21 cellular contexts compared by ENCODE assay signal in the genomic region with DNA sequence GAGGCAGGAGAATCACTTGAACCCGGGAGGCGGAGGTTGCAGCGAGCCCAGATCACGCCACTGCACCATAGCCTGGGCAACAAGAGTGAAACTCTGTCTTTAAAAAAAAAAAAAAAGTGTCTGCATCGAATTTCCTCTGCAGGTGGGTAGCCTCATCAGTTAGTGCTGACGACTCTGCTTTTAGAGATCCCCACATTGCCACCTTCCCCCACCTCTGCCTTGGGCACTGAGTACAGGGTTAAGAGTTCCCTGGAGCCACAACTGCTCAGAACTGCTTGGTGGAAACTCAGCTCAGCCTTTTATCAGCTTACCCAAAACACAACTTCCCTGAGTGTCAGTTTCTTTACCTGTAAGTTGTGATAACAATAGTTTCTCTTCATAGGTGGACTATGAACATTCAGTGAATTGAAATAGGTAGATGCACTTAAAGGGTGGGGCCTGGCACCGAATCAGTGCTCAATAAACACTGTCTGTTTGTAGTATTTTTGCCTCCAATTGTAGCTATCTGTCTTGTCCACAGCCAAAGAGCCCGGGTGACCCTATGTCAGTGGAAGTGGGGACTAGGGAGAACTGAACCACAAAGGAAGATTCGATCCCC. TPM values are rescaled to one million over a fixed set of nuclear protein-coding genes. Genes with fewer than 3 reads are reported as not detected.
DNase-seq lines count a peak whose midpoint lies in the region; ATAC-seq and TF ChIP-seq lines count a peak whose summit lies in the region.
"Had no signal": no experiment of that assay in that cellular context is flagged by ENCODE, and none has a peak within 500 bp of the region (broad histone marks: within the 10 kb centered on the region; RNA-seq: fewer than 3 reads in every experiment).

No MANE protein-coding gene starts in this region.

- H3K4me3 ChIP-seq in MM.1S (ENCODE audit: low read length) (peak overlapping the region; percentile 36), transverse colon (no peak overlapping the region)
- H3K4me3 ChIP-seq: lung, thoracic aorta had no signal

- peaks cover 1% of the 10 kb centered on the region for H3K36me3 Mint-ChIP-seq in T-helper 2 cell treated with Interferon-gamma antibody and Interleukin-4, amounts not matched to agents 5 μg/mL and 100 μg/mL, for 36 hours (ENCODE audit: low read depth)
- H3K36me3 Mint-ChIP-seq: stimulated activated effector memory CD8-positive, alpha-beta T cell treated with anti-CD3 and anti-CD28 coated beads, Interleukin-12 subunit alpha, Interleukin-12 subunit beta, amount 100 ng/mL, for 72 hours had no signal

- H2AFZ ChIP-seq in MM.1S (ENCODE audit: low read length): peak overlapping the region; percentile 61

- H3K27ac ChIP-seq in MM.1S (ENCODE audit: low read length): peak overlapping the region; percentile 80
- H3K27ac ChIP-seq in transverse colon: peak overlapping the region; percentile 70 to 83 (median 82)
- H3K27ac ChIP-seq: thoracic aorta had no signal

- in situ Hi-C loops in transverse colon (cut with MboI; ENCODE audit: low pct_ligation_motif_present in 1 of 4, low pct_unique_long_range_greater_than_20kb in 1 of 4, low sequenced_read_pairs in 3 of 4): no loop called here

- peak overlapping the region; percentile 37; the same call in 1 of the 2 replicates for H3K9ac ChIP-seq in MM.1S (ENCODE audit: low read length)

- ATAC-seq in left ventricle myocardium superior: no peak
- ATAC-seq: SK-N-SH treated with all-trans-retinoic acid at 6 μM for 48 hours; stimulated activated effector memory CD8-positive, alpha-beta T cell treated with anti-CD3 and anti-CD28 coated beads, Interleukin-12 subunit alpha, Interleukin-12 subunit beta, amount 100 ng/mL, for 72 hours had no signal

- no peak overlapping the region for H3K27ac Mint-ChIP-seq in T-helper 2 cell treated with Interferon-gamma antibody and Interleukin-4, amounts not matched to agents 5 μg/mL and 100 μg/mL, for 36 hours
- H3K27ac Mint-ChIP-seq: dendritic cell treated with granulocyte-macrophage colony-stimulating factor and Interleukin-4, amounts not matched to agents 40 ng/mL and 50 ng/mL, for 4 days; stimulated activated effector memory CD8-positive, alpha-beta T cell treated with anti-CD3 and anti-CD28 coated beads, Interleukin-12 subunit alpha, Interleukin-12 subunit beta, amount 100 ng/mL, for 72 hours had no signal

- peak; percentile 61 for DNase-seq in cardiac septum (ENCODE audit: low spot score)
- DNase-seq in left ventricle myocardium superior: no peak
- DNase-seq in MM.1S: peak; percentile 91
- DNase-seq in germinal center (ENCODE audit: low spot score): peak; percentile 40
- DNase-seq in transverse colon: peak; percentile 75
- DNase-seq in T-helper 2 cell treated with Interferon-gamma antibody and Interleukin-4, amounts not matched to agents 5 μg/mL and 100 μg/mL, for 36 hours (ENCODE audit: low spot score): no peak
- no peak for DNase-seq in SKM-1 (lab: John Stamatoyannopoulos, UW; ENCODE audit: unreplicated experiment)
- no peak for DNase-seq in NCI-H1436 treated with DMSO at 0.1 percent for 48 hours (lab: John Stamatoyannopoulos, UW)
- DNase-seq: activated effector memory CD4-positive, alpha-beta T cell treated with anti-CD3 and anti-CD28 coated beads, Interleukin-2, amount 50 U/mL, for 16 hours; amygdala; CD8-positive, alpha-beta memory T cell; GOT3; KBM-7; naive B cell; NCI-H1092; NCI-H2081 treated with DMSO at 0.1 percent for 48 hours had no signal

- peak overlapping the region; percentile 61 for H3K4me2 ChIP-seq in MM.1S (ENCODE audit: low read depth, low read length)

- H3K27me3 ChIP-seq in MM.1S (replicated peaks; ENCODE audit: insufficient read depth, low read length) (no peaks in the 10 kb centered on the region), transverse colon (no peaks in the 10 kb centered on the region)

- TF ChIP-seq EP300 in transverse colon (IDR thresholded peaks at IDR 0.05; ENCODE audit: low read depth): no peak

- no peaks in the 10 kb centered on the region for H4K20me1 ChIP-seq in MM.1S (ENCODE audit: insufficient read depth, low read length)

- H3K9me3 ChIP-seq in MM.1S (replicated peaks; ENCODE audit: insufficient read depth, low read length) (no peaks in the 10 kb centered on the region), transverse colon (no peaks in the 10 kb centered on the region)
- H3K9me3 ChIP-seq: thoracic aorta had no signal

- no peaks in the 10 kb centered on the region for H3K79me2 ChIP-seq in MM.1S (ENCODE audit: low read length)

- WGBS in transverse colon (ENCODE audit: low coverage in 1 of 2), 2 donors: 44 to 80% methylated on average over 1 to 9 of the region's 9 CpGs

- TF ChIP-seq CTCF in MM.1S (IDR thresholded peaks at IDR 0.05; ENCODE audit: low read length): no peak
- TF ChIP-seq CTCF in transverse colon (IDR thresholded peaks at IDR 0.05): no peak

- H3K4me1 ChIP-seq in MM.1S (ENCODE audit: low read length) (peaks cover 23% of the 10 kb centered on the region), transverse colon (peaks cover 10 to 63% (median 29%) of the 10 kb centered on the region in 4 donors)

- TF ChIP-seq POLR2A in transverse colon (IDR thresholded peaks at IDR 0.05): peak; percentile 42

- peaks cover 12% of the 10 kb centered on the region for H3F3A ChIP-seq in MM.1S (ENCODE audit: insufficient read depth, low read length)

- H3K27me3 Mint-ChIP-seq in T-helper 2 cell treated with Interferon-gamma antibody and Interleukin-4, amounts not matched to agents 5 μg/mL and 100 μg/mL, for 36 hours (ENCODE audit: low read depth): no peaks in the 10 kb centered on the region
- H3K27me3 Mint-ChIP-seq: CD8-positive, alpha-beta memory T cell; dendritic cell treated with granulocyte-macrophage colony-stimulating factor and Interleukin-4, amounts not matched to agents 40 ng/mL and 50 ng/mL, for 4 days; naive B cell had no signal

- no peaks in the 10 kb centered on the region for H3K9me2 ChIP-seq in MM.1S (replicated peaks; ENCODE audit: insufficient read depth, low read length)

- H3K4me3 Mint-ChIP-seq in T-helper 2 cell treated with Interferon-gamma antibody and Interleukin-4, amounts not matched to agents 5 μg/mL and 100 μg/mL, for 36 hours: no peak overlapping the region
- H3K4me3 Mint-ChIP-seq: CD8-positive, alpha-beta memory T cell; dendritic cell treated with granulocyte-macrophage colony-stimulating factor and Interleukin-4, amounts not matched to agents 40 ng/mL and 50 ng/mL, for 4 days; stimulated activated effector memory CD8-positive, alpha-beta T cell treated with anti-CD3 and anti-CD28 coated beads, Interleukin-12 subunit alpha, Interleukin-12 subunit beta, amount 100 ng/mL, for 72 hours had no signal

- H3K36me3 ChIP-seq in MM.1S (replicated peaks; ENCODE audit: insufficient read depth, low read length): no peaks in the 10 kb centered on the region
- no peaks in the 10 kb centered on the region for H3K36me3 ChIP-seq in transverse colon

- peaks cover 39% of the 10 kb centered on the region for H3K4me1 Mint-ChIP-seq in T-helper 2 cell treated with Interferon-gamma antibody and Interleukin-4, amounts not matched to agents 5 μg/mL and 100 μg/mL, for 36 hours (ENCODE audit: low read depth)

- intact Hi-C loops in cardiac septum (cut with DNase I) (no loop called here), left ventricle myocardium superior (cut with micrococcal nuclease) (no loop called here), transverse colon (cut with DNase I; ENCODE audit: low total_unique reads) (no loop called here)

- no peaks in the 10 kb centered on the region for H3K9me3 Mint-ChIP-seq in T-helper 2 cell treated with Interferon-gamma antibody and Interleukin-4, amounts not matched to agents 5 μg/mL and 100 μg/mL, for 36 hours
- H3K9me3 Mint-ChIP-seq: CD8-positive, alpha-beta memory T cell; dendritic cell treated with granulocyte-macrophage colony-stimulating factor and Interleukin-4, amounts not matched to agents 40 ng/mL and 50 ng/mL, for 4 days; naive B cell; stimulated activated effector memory CD8-positive, alpha-beta T cell treated with anti-CD3 and anti-CD28 coated beads, Interleukin-12 subunit alpha, Interleukin-12 subunit beta, amount 100 ng/mL, for 72 hours had no signal

RNA-seq across cellular contexts. Expression of a gene that starts 11.3 kb away (rescaled TPM):
- total RNA-seq in cardiac septum (10.2 TPM), left ventricle myocardium superior (16.4 TPM), transverse colon (10 to 100 TPM; 14.5 to 73.3 (median 61.0) TPM)

RNA-seq across cellular contexts. Expression of a gene that starts 29.5 kb away (rescaled TPM):
- total RNA-seq in cardiac septum (38.8 TPM), left ventricle myocardium superior (33.6 TPM), transverse colon (100 to 1,000 TPM in 1 of 4 donors, 10 to 100 TPM in 3; 55.0 to 106 (median 75.9) TPM)

Comparison
In these comparisons a context has a peak if more than half of its experiments do, and no peak if none do; other contexts are left out.
1. DNase-seq: peak in cardiac septum (single experiment), MM.1S (single experiment), germinal center (single experiment) and transverse colon (single experiment); none in left ventricle myocardium superior (single experiment), T-helper 2 cell treated with Interferon-gamma antibody and Interleukin-4, amounts not matched to agents 5 μg/mL and 100 μg/mL, for 36 hours (single experiment), SKM-1 (single experiment) and NCI-H1436 treated with DMSO at 0.1 percent for 48 hours (single experiment).